ENCODE assay signal across 11 cellular contexts in the genomic region with DNA sequence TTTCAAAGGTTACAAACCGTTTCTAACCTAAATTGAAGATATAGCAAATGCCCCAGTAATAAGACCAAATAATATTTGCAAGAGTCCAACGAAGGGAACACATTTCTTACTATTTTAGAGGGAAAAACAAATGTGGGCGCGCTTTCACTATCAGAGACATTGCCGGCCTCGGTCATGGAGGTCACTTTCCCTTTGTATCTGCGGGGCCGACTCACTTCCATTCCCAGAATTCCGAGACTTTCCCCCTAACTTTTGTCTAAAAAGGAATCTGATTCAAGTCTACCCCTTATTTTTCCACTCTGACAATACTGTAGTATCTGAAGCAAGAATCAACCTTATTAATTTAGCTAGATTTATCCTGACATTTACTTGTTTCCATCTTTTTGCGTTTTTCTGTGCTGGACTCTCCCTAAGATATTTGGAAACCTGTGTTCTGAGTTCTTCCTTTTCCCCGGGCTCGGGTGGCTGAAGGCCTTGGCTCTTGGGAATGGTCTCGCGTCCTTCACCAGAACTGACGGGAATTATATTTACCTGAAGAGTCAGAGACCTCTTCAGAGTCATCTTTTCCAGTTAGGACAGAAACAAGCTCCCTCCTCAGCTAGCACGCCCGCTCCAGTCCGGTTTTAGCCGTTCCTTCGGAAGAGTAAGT.
DNase-seq lines count a peak whose midpoint lies in the region; ATAC-seq and TF ChIP-seq lines count a peak whose summit lies in the region.
"Had no signal": no experiment of that assay in that cellular context is flagged by ENCODE, and none has a peak within 500 bp of the region (broad histone marks: within the 10 kb centered on the region; RNA-seq: fewer than 3 reads in every experiment).

No MANE protein-coding gene starts in this region.

- CTCF ChIA-PET in AG04450 (lab: Charles Lee): interaction anchor here (0.6 to 1.5 kb wide), 2 partner anchors 27 to 228 kb away, joined by 3 to 4 read pairs; no protein-coding TSS in a partner anchor
- CTCF ChIA-PET in HCT116 (lab: Charles Lee): interaction anchor here (1.2 kb wide), 1 partner anchor 65 kb away, joined by 4 read pairs; no protein-coding TSS in a partner anchor

- H3K4me1 ChIP-seq in HCT116 (ENCODE audit: control insufficient read depth in 1 of 2, insufficient read depth in 2 of 2, low read length in 2 of 2): peaks cover 16 to 70% of the 10 kb centered on the region in 2 experiments

- no peaks in the 10 kb centered on the region for H3K36me3 ChIP-seq in HCT116 (ENCODE audit: control insufficient read depth in 1 of 2, insufficient read depth in 2 of 2, low read length in 2 of 2)
- H3K36me3 ChIP-seq: WERI-Rb-1 had no signal

- H3K4me3 ChIP-seq in AG04450 (ENCODE audit: low read depth, low read length) (peak overlapping the region; percentile 51), HCT116 (replicated peaks in 1 of 2; ENCODE audit: low read depth in 1 of 2, low read length in 2 of 2) (no peak overlapping the region)

- no peak overlapping the region for H3K9ac ChIP-seq in HCT116 (ENCODE audit: low read length)

- peaks cover 0 to 44% (median 23%) of the 10 kb centered on the region in 5 experiments for H3K9me3 Mint-ChIP-seq in brain

- H3K27ac Mint-ChIP-seq in brain: no peak overlapping the region

- H3K79me2 ChIP-seq in HCT116 (ENCODE audit: insufficient read depth, low read length): no peaks in the 10 kb centered on the region

- H3K4me3 Mint-ChIP-seq in brain: peak overlapping the region; percentile 48 to 86 (median 80)

- TF ChIP-seq CTCF in AG04450 (IDR thresholded peaks at IDR 0.05; ENCODE audit: low read depth, low read length): no peak
- no peak for TF ChIP-seq CTCF in HCT116 (IDR thresholded peaks at IDR 0.05 in 2 of 3, conservative IDR thresholded peaks at IDR 0.05 in 1 of 3; ENCODE audit: borderline replicate concordance in 1 of 3, insufficient read depth in 1 of 3, low read depth in 2 of 3, low read length in 2 of 3)
- TF ChIP-seq CTCF in brain (conservative IDR thresholded peaks at IDR 0.05): no peak

- RAD21 ChIA-PET in HCT116 (lab: Charles Lee; ENCODE audit: low non-redundant PET in 1 of 2, low total read pairs in 2 of 2, uncharacterized antibody in 2 of 2, unreplicated experiment in 2 of 2): no interaction called here

- peaks cover 99% of the 10 kb centered on the region for H3K27me3 Mint-ChIP-seq in brain

- TF ChIP-seq POLR2A in HCT116 (IDR thresholded peaks at IDR 0.05; ENCODE audit: borderline replicate concordance, extremely low read depth, insufficient read depth, insufficient read length): no peak

- H3K27me3 ChIP-seq in AG04450 (ENCODE audit: control insufficient read depth, insufficient read depth, low read length): no peaks in the 10 kb centered on the region
- H3K27me3 ChIP-seq in HCT116 (ENCODE audit: insufficient read depth, low read length): no peaks in the 10 kb centered on the region

- peaks cover 27% of the 10 kb centered on the region for H3K4me1 Mint-ChIP-seq in brain

- H3K9me2 ChIP-seq in HCT116 (ENCODE audit: insufficient read depth): no peaks in the 10 kb centered on the region

- BruUV-seq in HCT116 (replicated peaks; lab: Mats Ljungman, UMichigan): no TSS peak

- no peak for TF ChIP-seq RAD21 in HCT116 (IDR thresholded peaks at IDR 0.05; ENCODE audit: low read depth)

- intact Hi-C loops in HCT116 (cut with micrococcal nuclease): loop anchor here (5.0 to 10.0 kb wide), 3 partner anchors 48 to 210 kb away; no protein-coding TSS in a partner anchor

- H3K9me3 ChIP-seq in AG04450 (ENCODE audit: control insufficient read depth, insufficient read depth, low read length) (no peaks in the 10 kb centered on the region), HCT116 (ENCODE audit: control insufficient read depth in 1 of 2, insufficient read depth in 1 of 2, low read depth in 1 of 2, low read length in 2 of 2) (no peaks in the 10 kb centered on the region)

- no peaks in the 10 kb centered on the region for H4K20me1 ChIP-seq in HCT116 (ENCODE audit: insufficient read depth)

- POLR2A ChIA-PET in AG04450 (lab: Yijun Ruan, JAX) (no interaction called here), HCT116 (lab: Charles Lee) (interaction anchor here (1.1 to 1.6 kb wide), 3 partner anchors 12 to 208 kb away, joined by 3 to 4 read pairs (median 3); no protein-coding TSS in a partner anchor)

- H3K27ac ChIP-seq in AG04450 (ENCODE audit: low read depth, low read length): no peak overlapping the region
- peak overlapping the region; percentile 9; the same call in 1 of the 2 replicates for H3K27ac ChIP-seq in HCT116 (ENCODE audit: low read depth, low read length)
- H3K27ac ChIP-seq: WERI-Rb-1 had no signal

- no peak for DNase-seq in AG04450 (ENCODE audit: low read depth, low spot score)
- DNase-seq in HCT116 (ENCODE audit: low read depth, low spot score): no peak
- peak; percentile 41 for DNase-seq in kidney glomerular epithelial cell (lab: John Stamatoyannopoulos, UW)
- DNase-seq in stimulated activated CD4-positive, alpha-beta T cell treated with anti-CD3 and anti-CD28 coated beads, Interleukin-1b, Interleukin-23, amount 100 ng/mL, for 48 hours: no peak
- DNase-seq in NCI-H1694 (lab: John Stamatoyannopoulos, UW): no peak
- DNase-seq: kidney, NCI-H1048, WERI-Rb-1 had no signal

- H3K36me3 Mint-ChIP-seq in brain: no peaks in the 10 kb centered on the region

- peak overlapping the region; percentile 50 for H3K4me2 ChIP-seq in HCT116 (ENCODE audit: low read length)

- H2AFZ ChIP-seq in HCT116 (ENCODE audit: low read depth, low read length, poor library complexity, severe bottlenecking): peak overlapping the region; percentile 91

- ATAC-seq in HCT116 (no peak), HG02798 (IDR thresholded peaks at IDR 0.05; ENCODE audit: poor library complexity, unreplicated experiment) (no peak), GM19351 (IDR thresholded peaks at IDR 0.05; ENCODE audit: unreplicated experiment) (no peak)

TF ChIP-seq in HCT116, 20 proteins besides CTCF, POLR2A, EP300 and RAD21 (continues in another document):
- TF ChIP-seq ELF1 (IDR thresholded peaks at IDR 0.05; ENCODE audit: borderline replicate concordance, low read depth): no peak
- TF ChIP-seq SRF (IDR thresholded peaks at IDR 0.05; ENCODE audit: low read depth): no peak
- TF ChIP-seq FOSL1 (IDR thresholded peaks at IDR 0.05; ENCODE audit: low read depth): no peak
- TF ChIP-seq MAX (IDR thresholded peaks at IDR 0.05): no peak
- no peak for TF ChIP-seq ZBTB33 (IDR thresholded peaks at IDR 0.05; ENCODE audit: extremely low read depth, insufficient replicate concordance, low read length)
- no peak for TF ChIP-seq JUND (IDR thresholded peaks at IDR 0.05)
- TF ChIP-seq ZFX (IDR thresholded peaks at IDR 0.05): no peak
- no peak for TF ChIP-seq CEBPB (IDR thresholded peaks at IDR 0.05; ENCODE audit: low read depth)
- TF ChIP-seq EZH2phosphoT487 (IDR thresholded peaks at IDR 0.05; ENCODE audit: borderline replicate concordance): no peak
- TF ChIP-seq, protein P1, sequence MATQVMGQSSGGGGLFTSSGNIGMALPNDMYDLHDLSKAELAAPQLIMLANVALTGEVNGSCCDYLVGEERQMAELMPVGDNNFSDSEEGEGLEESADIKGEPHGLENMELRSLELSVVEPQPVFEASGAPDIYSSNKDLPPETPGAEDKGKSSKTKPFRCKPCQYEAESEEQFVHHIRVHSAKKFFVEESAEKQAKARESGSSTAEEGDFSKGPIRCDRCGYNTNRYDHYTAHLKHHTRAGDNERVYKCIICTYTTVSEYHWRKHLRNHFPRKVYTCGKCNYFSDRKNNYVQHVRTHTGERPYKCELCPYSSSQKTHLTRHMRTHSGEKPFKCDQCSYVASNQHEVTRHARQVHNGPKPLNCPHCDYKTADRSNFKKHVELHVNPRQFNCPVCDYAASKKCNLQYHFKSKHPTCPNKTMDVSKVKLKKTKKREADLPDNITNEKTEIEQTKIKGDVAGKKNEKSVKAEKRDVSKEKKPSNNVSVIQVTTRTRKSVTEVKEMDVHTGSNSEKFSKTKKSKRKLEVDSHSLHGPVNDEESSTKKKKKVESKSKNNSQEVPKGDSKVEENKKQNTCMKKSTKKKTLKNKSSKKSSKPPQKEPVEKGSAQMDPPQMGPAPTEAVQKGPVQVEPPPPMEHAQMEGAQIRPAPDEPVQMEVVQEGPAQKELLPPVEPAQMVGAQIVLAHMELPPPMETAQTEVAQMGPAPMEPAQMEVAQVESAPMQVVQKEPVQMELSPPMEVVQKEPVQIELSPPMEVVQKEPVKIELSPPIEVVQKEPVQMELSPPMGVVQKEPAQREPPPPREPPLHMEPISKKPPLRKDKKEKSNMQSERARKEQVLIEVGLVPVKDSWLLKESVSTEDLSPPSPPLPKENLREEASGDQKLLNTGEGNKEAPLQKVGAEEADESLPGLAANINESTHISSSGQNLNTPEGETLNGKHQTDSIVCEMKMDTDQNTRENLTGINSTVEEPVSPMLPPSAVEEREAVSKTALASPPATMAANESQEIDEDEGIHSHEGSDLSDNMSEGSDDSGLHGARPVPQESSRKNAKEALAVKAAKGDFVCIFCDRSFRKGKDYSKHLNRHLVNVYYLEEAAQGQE (IDR thresholded peaks at IDR 0.05; ENCODE audit: low read depth): no peak
- no peak for TF ChIP-seq EZH2 (IDR thresholded peaks at IDR 0.05)
- no peak for TF ChIP-seq EGR1 (IDR thresholded peaks at IDR 0.05; ENCODE audit: low read depth)
- TF ChIP-seq TCF7L2 (IDR thresholded peaks at IDR 0.05; ENCODE audit: borderline replicate concordance, extremely low read depth, insufficient read depth, insufficient read length): no peak
- no peak for TF ChIP-seq CBX3 (IDR thresholded peaks at IDR 0.05; ENCODE audit: low read depth)
- no peak for TF ChIP-seq SIN3A (IDR thresholded peaks at IDR 0.05; ENCODE audit: low read depth)
- no peak for TF ChIP-seq POLR2AphosphoS5 (IDR thresholded peaks at IDR 0.05; ENCODE audit: low read depth, low read length)
